In the genomic region with DNA sequence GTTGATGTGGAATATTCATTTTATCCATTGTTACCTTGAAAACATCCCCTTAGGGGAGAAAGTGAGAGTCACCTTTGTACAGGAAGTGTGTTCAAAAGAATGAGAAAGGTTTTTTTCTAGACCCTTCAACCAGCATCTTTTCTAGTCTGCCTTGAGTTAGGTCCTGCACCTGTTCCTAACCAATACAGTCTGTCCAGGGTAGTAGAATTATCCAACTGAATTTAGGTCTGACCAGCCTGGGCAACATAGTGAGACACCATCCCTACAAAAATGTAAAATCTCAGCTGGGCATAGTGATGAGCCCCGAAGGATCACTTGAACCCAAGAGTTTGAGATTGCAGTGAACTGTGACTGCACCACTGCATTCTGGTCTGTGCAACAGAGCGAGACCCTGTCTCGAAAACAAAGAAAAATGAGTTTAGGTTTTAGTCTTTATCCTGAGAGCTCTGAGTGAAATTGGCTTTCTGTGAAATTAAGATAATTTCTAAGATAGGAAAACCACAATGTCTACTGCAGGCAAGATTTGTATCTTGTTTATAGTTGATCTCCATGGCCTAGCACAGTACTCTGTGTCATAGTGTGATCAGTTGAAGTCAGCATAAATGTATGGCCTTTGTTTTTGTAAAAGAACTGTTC, we compare ENCODE assay signal across 11 cellular contexts. TPM values are rescaled to one million over a fixed set of nuclear protein-coding genes. Genes with fewer than 3 reads are reported as not detected.
DNase-seq lines count a peak whose midpoint lies in the region; ATAC-seq, FAIRE-seq and TF ChIP-seq lines count a peak whose summit lies in the region.
"Had no signal": no experiment of that assay in that cellular context is flagged by ENCODE, and none has a peak within 500 bp of the region (broad histone marks: within the 10 kb centered on the region; RNA-seq: fewer than 3 reads in every experiment).

No MANE protein-coding gene starts in this region.

- TF ChIP-seq CTCF in GM12864 (IDR thresholded peaks at IDR 0.05; ENCODE audit: low read depth, low read length, missing control alignments): no peak
- TF ChIP-seq CTCF in adrenal gland (IDR thresholded peaks at IDR 0.05): no peak
- no peak for TF ChIP-seq CTCF in pancreas (IDR thresholded peaks at IDR 0.05)

- intact Hi-C loops in adrenal gland (cut with DNase I) (no loop called here), pancreas (cut with DNase I) (no loop called here)

- H3K4me3 ChIP-seq in GM12864 (ENCODE audit: low read depth, low read length) (no peak overlapping the region), adrenal gland (no peak overlapping the region), pancreas (no peak overlapping the region)
- H3K4me3 ChIP-seq: body of pancreas had no signal

- H3K9me3 ChIP-seq in adrenal gland (replicated peaks in 1 of 3): no peaks in the 10 kb centered on the region
- H3K9me3 ChIP-seq in pancreas: no peaks in the 10 kb centered on the region
- H3K9me3 ChIP-seq: body of pancreas had no signal

- H3K4me1 ChIP-seq in adrenal gland (replicated peaks in 1 of 2) (peaks cover 0 to 12% of the 10 kb centered on the region in 2 donors), pancreas (peaks cover 0 to 17% (median 0%) of the 10 kb centered on the region in 3 donors)
- H3K4me1 ChIP-seq: body of pancreas had no signal

- H3K27me3 ChIP-seq in adrenal gland (no peaks in the 10 kb centered on the region), pancreas (no peaks in the 10 kb centered on the region)
- H3K27me3 ChIP-seq: body of pancreas had no signal

- H3K4me1 Mint-ChIP-seq in activated naive CD8-positive, alpha-beta T cell treated with anti-CD3 and anti-CD28 coated beads for 36 hours: peaks cover 31% of the 10 kb centered on the region

- no peaks in the 10 kb centered on the region for H3K9me3 Mint-ChIP-seq in activated naive CD8-positive, alpha-beta T cell treated with anti-CD3 and anti-CD28 coated beads for 36 hours

- H3K36me3 ChIP-seq in adrenal gland (replicated peaks in 1 of 2): no peaks in the 10 kb centered on the region
- no peaks in the 10 kb centered on the region for H3K36me3 ChIP-seq in pancreas

- no peaks in the 10 kb centered on the region for H3K27me3 Mint-ChIP-seq in activated naive CD8-positive, alpha-beta T cell treated with anti-CD3 and anti-CD28 coated beads for 36 hours

- H3K27ac Mint-ChIP-seq in activated naive CD8-positive, alpha-beta T cell treated with anti-CD3 and anti-CD28 coated beads for 36 hours: peak overlapping the region; percentile 47

- TF ChIP-seq POLR2A in adrenal gland (IDR thresholded peaks at IDR 0.05): no peak

- peak; percentile 88 for ATAC-seq in GM21390 (IDR thresholded peaks at IDR 0.05; ENCODE audit: unreplicated experiment)
- peak; percentile 65 for ATAC-seq in HG03280 (IDR thresholded peaks at IDR 0.05; ENCODE audit: unreplicated experiment)
- no peak for ATAC-seq in pancreas
- ATAC-seq: body of pancreas had no signal

- no peak overlapping the region for H3K27ac ChIP-seq in adrenal gland
- H3K27ac ChIP-seq in pancreas: no peak overlapping the region
- H3K27ac ChIP-seq: body of pancreas, KMS-11 had no signal

- peak; percentile 16 for DNase-seq in GM12864 (ENCODE audit: low read depth)
- DNase-seq in activated naive CD8-positive, alpha-beta T cell treated with anti-CD3 and anti-CD28 coated beads for 36 hours: no peak
- DNase-seq in midbrain (lab: John Stamatoyannopoulos, UW): no peak
- DNase-seq in adrenal gland: no peak
- DNase-seq in pancreas: no peak
- DNase-seq in NCI-H2196 (lab: John Stamatoyannopoulos, UW; ENCODE audit: unreplicated experiment): no peak
- DNase-seq: body of pancreas, hypothalamus had no signal

- WGBS in adrenal gland, 4 donors: 85 to 94% (median 93%) methylated on average over 3 of the region's 3 CpGs
- WGBS in pancreas, 2 donors: 95 to 96% methylated on average over 3 of the region's 3 CpGs

- FAIRE-seq in pancreas (lab: Jason Lieb, UNC): no peak

- H3K36me3 Mint-ChIP-seq in activated naive CD8-positive, alpha-beta T cell treated with anti-CD3 and anti-CD28 coated beads for 36 hours: peaks cover 11% of the 10 kb centered on the region

- no peak overlapping the region for H3K4me3 Mint-ChIP-seq in activated naive CD8-positive, alpha-beta T cell treated with anti-CD3 and anti-CD28 coated beads for 36 hours

RNA-seq across cellular contexts. Expression of a gene that starts 25.2 kb away (rescaled TPM):
- total RNA-seq in activated naive CD8-positive, alpha-beta T cell treated with anti-CD3 and anti-CD28 coated beads for 36 hours: 10 to 100 TPM; 49.7 to 50.3 TPM
- total RNA-seq in adrenal gland (10 to 100 TPM; 42.3 to 100.0 (median 79.9) TPM), pancreas (10 to 100 TPM; 49.0 to 81.8 (median 59.8) TPM)
- polyA plus RNA-seq in adrenal gland (10 to 100 TPM; 11.9 to 49.1 (median 15.8) TPM), pancreas (10 to 100 TPM in 1 of 2 donors, 1 to 10 TPM in 1; 7.1 to 15.7 TPM)

Comparison
In these comparisons a context has a peak if more than half of its experiments do, and no peak if none do; other contexts are left out.
1. ATAC-seq: peak in GM21390 (single experiment) and HG03280 (single experiment); none in pancreas (0 of 4).